Comparison of ENCODE assay signal across 20 cellular contexts in genomic region chr3:38006445-38006995, GRCh38. TPM values are rescaled to one million over a fixed set of nuclear protein-coding genes. Genes with fewer than 3 reads are reported as not detected.
"Had no signal": no experiment of that assay in that cellular context is flagged by ENCODE, and none has a peak within 500 bp of the region (broad histone marks: within the 10 kb centered on the region; RNA-seq: fewer than 3 reads in every experiment).

No MANE protein-coding gene starts in this region.

- H3K4me2 ChIP-seq: smooth muscle cell had no signal

- H3K4me3 Mint-ChIP-seq: activated CD4-positive, alpha-beta memory T cell treated with anti-CD3 and anti-CD28 coated beads, Interleukin-2, amount 10 ng/mL, durations not matched to agents 7 days and 5 days; activated CD4-positive, alpha-beta T cell treated with anti-CD3 and anti-CD28 coated beads, Interleukin-2, amount 10 ng/mL, durations not matched to agents 24 days and 14 days; activated naive CD8-positive, alpha-beta T cell treated with anti-CD3 and anti-CD28 coated beads, Interleukin-2, amount 50 U/mL, for 24 hours; brain; nephron progenitor cell had no signal

- H3K9me3 ChIP-seq: sigmoid colon, transverse colon, uterus had no signal

- H3K27me3 Mint-ChIP-seq: activated CD4-positive, alpha-beta memory T cell treated with anti-CD3 and anti-CD28 coated beads, Interleukin-2, amount 10 ng/mL, durations not matched to agents 7 days and 5 days; activated CD4-positive, alpha-beta T cell treated with anti-CD3 and anti-CD28 coated beads, Interleukin-2, amount 10 ng/mL, durations not matched to agents 24 days and 14 days; activated naive CD8-positive, alpha-beta T cell treated with anti-CD3 and anti-CD28 coated beads, Interleukin-2, amount 50 U/mL, for 24 hours; brain had no signal

- H3K27ac ChIP-seq: foreskin keratinocyte, uterus had no signal

- H3K4me3 ChIP-seq: sigmoid colon, smooth muscle cell, transverse colon, uterus had no signal

- H3K4me1 ChIP-seq: foreskin keratinocyte, uterus had no signal

- H3K27ac Mint-ChIP-seq: activated CD4-positive, alpha-beta memory T cell treated with anti-CD3 and anti-CD28 coated beads, Interleukin-2, amount 10 ng/mL, durations not matched to agents 7 days and 5 days; activated CD4-positive, alpha-beta T cell treated with anti-CD3 and anti-CD28 coated beads, Interleukin-2, amount 10 ng/mL, durations not matched to agents 24 days and 14 days; activated naive CD8-positive, alpha-beta T cell treated with anti-CD3 and anti-CD28 coated beads, Interleukin-2, amount 50 U/mL, for 24 hours; brain; nephron progenitor cell had no signal

- H3K36me3 ChIP-seq: uterus had no signal

- H3K9me3 Mint-ChIP-seq: activated CD4-positive, alpha-beta memory T cell treated with anti-CD3 and anti-CD28 coated beads, Interleukin-2, amount 10 ng/mL, durations not matched to agents 7 days and 5 days; activated CD4-positive, alpha-beta T cell treated with anti-CD3 and anti-CD28 coated beads, Interleukin-2, amount 10 ng/mL, durations not matched to agents 24 days and 14 days; activated naive CD8-positive, alpha-beta T cell treated with anti-CD3 and anti-CD28 coated beads, Interleukin-2, amount 50 U/mL, for 24 hours; brain; nephron progenitor cell had no signal

- H3K27me3 ChIP-seq: foreskin keratinocyte, sigmoid colon, transverse colon, uterus had no signal

- ATAC-seq: activated CD4-positive, CD25-positive, alpha-beta regulatory T cell treated with anti-CD3 and anti-CD28 coated beads, Interleukin-2, amount 50 U/mL, for 24 hours; activated naive CD8-positive, alpha-beta T cell treated with anti-CD3 and anti-CD28 coated beads, Interleukin-2, amount 50 U/mL, for 24 hours; foreskin keratinocyte; stimulated activated naive CD8-positive, alpha-beta T cell treated with anti-CD3 and anti-CD28 coated beads, Interleukin-15, Interleukin-2, amounts not matched to agents 100 U/mL and 50 U/mL, for 24 hours had no signal

- DNase-seq: activated CD4-positive, alpha-beta memory T cell treated with anti-CD3 and anti-CD28 coated beads, Interleukin-2, amount 10 ng/mL, durations not matched to agents 7 days and 5 days; activated CD4-positive, alpha-beta T cell treated with anti-CD3 and anti-CD28 coated beads, Interleukin-2, amount 10 ng/mL, durations not matched to agents 24 days and 14 days; activated effector memory CD4-positive, alpha-beta T cell treated with anti-CD3 and anti-CD28 coated beads, Interleukin-2, amount 50 U/mL, for 16 hours; activated naive CD4-positive, alpha-beta T cell treated with anti-CD3 and anti-CD28 coated beads, Interleukin-2, amount 50 U/mL, for 16 hours; activated naive CD8-positive, alpha-beta T cell treated with anti-CD3 and anti-CD28 coated beads, Interleukin-2, amount 50 U/mL, for 24 hours; caudate nucleus; dermis blood vessel endothelial cell; effector memory CD4-positive, alpha-beta T cell; foreskin keratinocyte; mesenchymal stem cell; nephron progenitor cell; sigmoid colon; stimulated activated CD4-positive, alpha-beta T cell treated with anti-CD3 and anti-CD28 coated beads, Interleukin-2, amount 100 ng/mL, for 48 hours; stimulated activated naive CD8-positive, alpha-beta T cell treated with anti-CD3 and anti-CD28 coated beads, Interleukin-15, Interleukin-2, amounts not matched to agents 100 U/mL and 50 U/mL, for 24 hours; transverse colon; uterus had no signal

RNA-seq across cellular contexts. Expression of gene DLEC1, which starts 32.5 kb away (rescaled TPM):
- total RNA-seq: foreskin keratinocyte, glomerular endothelial cell had no signal
